ENCODE assay signal across 1 cellular context in genomic region chr2:167785606-167786005, GRCh38.
TF ChIP-seq lines count a peak whose summit lies in the region.

No MANE protein-coding gene starts in this region.

TF ChIP-seq in H1, 55 proteins besides CTCF, POLR2A, EP300 and RAD21:
- TF ChIP-seq, protein P1, sequence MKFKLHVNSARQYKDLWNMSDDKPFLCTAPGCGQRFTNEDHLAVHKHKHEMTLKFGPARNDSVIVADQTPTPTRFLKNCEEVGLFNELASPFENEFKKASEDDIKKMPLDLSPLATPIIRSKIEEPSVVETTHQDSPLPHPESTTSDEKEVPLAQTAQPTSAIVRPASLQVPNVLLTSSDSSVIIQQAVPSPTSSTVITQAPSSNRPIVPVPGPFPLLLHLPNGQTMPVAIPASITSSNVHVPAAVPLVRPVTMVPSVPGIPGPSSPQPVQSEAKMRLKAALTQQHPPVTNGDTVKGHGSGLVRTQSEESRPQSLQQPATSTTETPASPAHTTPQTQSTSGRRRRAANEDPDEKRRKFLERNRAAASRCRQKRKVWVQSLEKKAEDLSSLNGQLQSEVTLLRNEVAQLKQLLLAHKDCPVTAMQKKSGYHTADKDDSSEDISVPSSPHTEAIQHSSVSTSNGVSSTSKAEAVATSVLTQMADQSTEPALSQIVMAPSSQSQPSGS (IDR thresholded peaks at IDR 0.05; ENCODE audit: low read length), result no peak
- TF ChIP-seq SP4 (IDR thresholded peaks at IDR 0.05; ENCODE audit: low read length) (no peak), SRF (IDR thresholded peaks at IDR 0.05; ENCODE audit: low read depth, low read length) (no peak), RBBP5 (IDR thresholded peaks at IDR 0.05; ENCODE audit: borderline replicate concordance, low read depth, low read length) (no peak), CHD7 (IDR thresholded peaks at IDR 0.05; ENCODE audit: insufficient replicate concordance, low read length) (no peak), TAF7 (optimal IDR thresholded peaks at IDR 0.05; ENCODE audit: borderline replicate concordance, low read depth, low read length) (no peak), BCL11A (IDR thresholded peaks at IDR 0.05; ENCODE audit: low read depth in 2 of 2, low read length in 2 of 2) (no peak), HDAC6 (IDR thresholded peaks at IDR 0.05; ENCODE audit: low read depth, low read length) (no peak), ZNF274 (IDR thresholded peaks at IDR 0.05; ENCODE audit: borderline replicate concordance, extremely low read depth, low read length) (no peak), SIRT6 (IDR thresholded peaks at IDR 0.05; ENCODE audit: low read length) (no peak), KDM4A (IDR thresholded peaks at IDR 0.05; ENCODE audit: low read depth, low read length, severe bottlenecking) (no peak), JUN (IDR thresholded peaks at IDR 0.05; ENCODE audit: low read depth, low read length) (no peak), RNF2 (IDR thresholded peaks at IDR 0.05; ENCODE audit: borderline replicate concordance, low read depth, low read length, missing control alignments, poor library complexity, severe bottlenecking) (no peak), SUZ12 (IDR thresholded peaks at IDR 0.05; ENCODE audit: low read length) (no peak), PHF8 (conservative IDR thresholded peaks at IDR 0.05; ENCODE audit: low read depth, low read length) (no peak), POU5F1 (IDR thresholded peaks at IDR 0.05; ENCODE audit: low read depth, low read length) (no peak), CEBPB (IDR thresholded peaks at IDR 0.05; ENCODE audit: low read depth, low read length) (no peak), EGR1 (IDR thresholded peaks at IDR 0.05; ENCODE audit: borderline replicate concordance, low read depth, low read length) (no peak)
- TF ChIP-seq, protein P2, sequence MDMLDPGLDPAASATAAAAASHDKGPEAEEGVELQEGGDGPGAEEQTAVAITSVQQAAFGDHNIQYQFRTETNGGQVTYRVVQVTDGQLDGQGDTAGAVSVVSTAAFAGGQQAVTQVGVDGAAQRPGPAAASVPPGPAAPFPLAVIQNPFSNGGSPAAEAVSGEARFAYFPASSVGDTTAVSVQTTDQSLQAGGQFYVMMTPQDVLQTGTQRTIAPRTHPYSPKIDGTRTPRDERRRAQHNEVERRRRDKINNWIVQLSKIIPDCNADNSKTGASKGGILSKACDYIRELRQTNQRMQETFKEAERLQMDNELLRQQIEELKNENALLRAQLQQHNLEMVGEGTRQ (IDR thresholded peaks at IDR 0.05; ENCODE audit: low read length), result no peak
